In the genomic region with DNA sequence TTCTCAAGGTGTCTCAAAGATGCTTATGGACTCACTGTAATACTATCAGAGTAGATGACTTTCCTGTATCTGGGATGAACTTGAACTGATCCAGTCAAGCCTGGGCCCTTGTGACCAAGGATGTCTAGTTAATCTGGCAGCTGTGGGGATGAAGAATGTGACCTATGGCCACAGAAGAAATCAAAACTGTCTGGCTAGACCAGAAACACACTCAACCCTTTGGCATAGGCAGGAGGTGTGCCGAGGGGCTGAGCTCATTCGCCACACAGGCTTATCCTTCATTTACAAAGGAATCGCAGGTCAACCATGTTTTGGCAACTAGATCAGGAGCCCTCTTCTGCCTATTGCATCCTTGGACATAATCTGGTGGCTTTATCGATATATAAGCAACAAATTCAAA, we compare ENCODE assay signal across 1 cellular context.
TF ChIP-seq lines count a peak whose summit lies in the region.

No MANE protein-coding gene starts in this region.

TF ChIP-seq in IMR-90, 13 proteins besides CTCF, POLR2A, EP300 and RAD21 (continued from another document):
- TF ChIP-seq NFE2L2 (IDR thresholded peaks at IDR 0.05; ENCODE audit: low read depth, low read length) (no peak), MAZ (IDR thresholded peaks at IDR 0.05; ENCODE audit: borderline replicate concordance, low read depth, low read length) (no peak), FOS (IDR thresholded peaks at IDR 0.05; ENCODE audit: low read depth, low read length) (no peak)
